In the genomic region with DNA sequence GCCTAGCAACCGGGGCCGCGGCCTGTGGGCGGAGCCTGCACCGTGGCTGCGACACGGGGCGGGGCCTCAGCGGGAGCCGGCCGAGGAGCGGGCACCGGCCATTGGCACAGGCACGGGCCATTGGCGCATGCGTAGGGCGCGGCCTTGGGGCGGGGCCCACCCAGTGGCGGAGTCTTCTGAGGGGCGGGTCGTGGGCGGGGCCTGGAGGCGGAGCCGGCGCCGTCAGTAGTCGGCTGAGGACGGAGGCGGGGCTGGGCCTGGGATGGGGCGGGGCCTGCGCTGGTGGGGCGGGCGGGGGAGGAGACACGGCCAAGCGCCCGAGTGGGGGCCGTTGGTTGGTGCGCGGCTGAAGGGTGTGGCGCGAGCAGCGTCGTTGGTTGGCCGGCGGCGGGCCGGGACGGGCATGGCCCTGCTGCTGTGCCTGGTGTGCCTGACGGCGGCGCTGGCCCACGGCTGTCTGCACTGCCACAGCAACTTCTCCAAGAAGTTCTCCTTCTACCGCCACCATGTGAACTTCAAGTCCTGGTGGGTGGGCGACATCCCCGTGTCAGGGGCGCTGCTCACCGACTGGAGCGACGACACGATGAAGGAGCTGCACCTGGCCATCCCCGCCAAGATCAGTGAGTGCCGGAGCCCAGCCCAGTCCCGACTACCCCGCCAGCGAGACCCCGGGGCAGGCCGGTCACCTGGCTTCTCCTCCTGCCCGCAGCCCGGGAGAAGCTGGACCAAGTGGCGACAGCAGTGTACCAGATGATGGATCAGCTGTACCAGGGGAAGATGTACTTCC, we compare ENCODE assay signal across 8 cellular contexts. TPM values are rescaled to one million over a fixed set of nuclear protein-coding genes. Genes with fewer than 3 reads are reported as not detected.
A peak's percentile ranks its signal among the peaks of the same experiment; 100 is the strongest.
DNase-seq lines count a peak whose midpoint lies in the region; ATAC-seq and TF ChIP-seq lines count a peak whose summit lies in the region.

A gene with protein sequence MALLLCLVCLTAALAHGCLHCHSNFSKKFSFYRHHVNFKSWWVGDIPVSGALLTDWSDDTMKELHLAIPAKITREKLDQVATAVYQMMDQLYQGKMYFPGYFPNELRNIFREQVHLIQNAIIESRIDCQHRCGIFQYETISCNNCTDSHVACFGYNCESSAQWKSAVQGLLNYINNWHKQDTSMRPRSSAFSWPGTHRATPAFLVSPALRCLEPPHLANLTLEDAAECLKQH (plus strand): TSS at position 373 of the 787 bp plus-strand sequence. CDS start 31 bp downstream, at position 404.

- peaks cover 8% of the 10 kb centered on the region for H3K9me1 ChIP-seq in IMR-90 (ENCODE audit: insufficient read depth, low read length)

- H3K9me3 ChIP-seq in IMR-90 (ENCODE audit: control insufficient read depth, insufficient read depth, low read length), result no peaks in the 10 kb centered on the region
- H3K9me3 ChIP-seq in OCI-LY3 (ENCODE audit: insufficient read depth, low read length), result no peaks in the 10 kb centered on the region
- H3K9me3 ChIP-seq in mucosa of descending colon, result no peaks in the 10 kb centered on the region

- 0 out of 2 replicates have a peak within 1 kb of the TSS, but pooled peaks have one; percentile 40 for H4K5ac ChIP-seq in IMR-90 (ENCODE audit: low read depth, low read length)

- POLR2A ChIA-PET in IMR-90 (lab: Charles Lee; ENCODE audit: unreplicated experiment), result no interaction called here

- CTCF ChIA-PET in IMR-90 (lab: Yijun Ruan, JAX), result no interaction called here

- TF ChIP-seq POLR2A in IMR-90 (IDR thresholded peaks at IDR 0.05; ENCODE audit: low read depth, low read length), result no peak

- 1% methylated on average over 37 of the region's 71 CpGs; no CpG with 5 or more reads in 1 of the 2 experiments for WGBS in IMR-90 (ENCODE audit: extremely low coverage in 2 of 2, insufficient read length in 1 of 2), 2 experiments

- peak within 1 kb of the TSS; percentile 86 for H2AK5ac ChIP-seq in IMR-90 (ENCODE audit: low read depth, low read length)

- TF ChIP-seq CTCF in IMR-90 (conservative IDR thresholded peaks at IDR 0.05; ENCODE audit: low read depth, low read length) (peak; percentile 43), OCI-LY3 (IDR thresholded peaks at IDR 0.05; ENCODE audit: low read depth, low read length) (peak; percentile 51), epithelial cell of proximal tubule (conservative IDR thresholded peaks at IDR 0.05; ENCODE audit: low read depth, low read length) (peak; percentile 41), mucosa of descending colon (IDR thresholded peaks at IDR 0.05) (peak; percentile 57)

- peak; percentile 63 for ATAC-seq in GM21529 (IDR thresholded peaks at IDR 0.05; ENCODE audit: unreplicated experiment)
- peak; percentile 95 for ATAC-seq in IMR-90 (ENCODE audit: low read depth)
- peak; percentile 88 for ATAC-seq in mucosa of descending colon

- H2BK15ac ChIP-seq in IMR-90 (ENCODE audit: low read depth, low read length), result peak within 1 kb of the TSS; percentile 82; the same call in 1 of the 3 replicates

- peak within 1 kb of the TSS; percentile 91 to 92 for H4K8ac ChIP-seq in IMR-90 (ENCODE audit: low read depth in 2 of 2, low read length in 2 of 2)

- peaks cover 49% of the 10 kb centered on the region for H3K79me2 ChIP-seq in OCI-LY3 (ENCODE audit: low read length)

- peak within 1 kb of the TSS; percentile 96 for H2BK5ac ChIP-seq in IMR-90 (ENCODE audit: low read depth, low read length, poor library complexity, severe bottlenecking)

- no peak within 1 kb of the TSS; the same call in 1 of the 2 replicates for H3K18ac ChIP-seq in IMR-90 (ENCODE audit: low read depth, low read length)

- in situ Hi-C loops in IMR-90 (cut with MboI; ENCODE audit: low sequenced_read_pairs), result no loop called here

- intact Hi-C loops in IMR-90 (cut with micrococcal nuclease), result loop anchor here (1.0 kb wide), 1 partner anchor 77 kb away; no protein-coding TSS in a partner anchor
- intact Hi-C loops in mucosa of descending colon (cut with DNase I, micrococcal nuclease), result no loop called here

- H3K4me1 ChIP-seq in IMR-90 (ENCODE audit: control insufficient read depth, insufficient read depth, low read length) (peaks cover 6% of the 10 kb centered on the region), OCI-LY3 (ENCODE audit: low read length) (peaks cover 42% of the 10 kb centered on the region), mucosa of descending colon (ENCODE audit: low read depth) (peaks cover 16% of the 10 kb centered on the region)

- peak within 1 kb of the TSS; percentile 93 for H3K4ac ChIP-seq in IMR-90 (ENCODE audit: low read depth, low read length)

- H2AK9ac ChIP-seq in IMR-90 (replicated peaks; ENCODE audit: low read depth, low read length, poor library complexity), result peak within 1 kb of the TSS; percentile 99

- dilution Hi-C loops in IMR-90 (cut with HindIII; ENCODE audit: low sequenced_read_pairs, unreplicated experiment), result no loop called here

- H4K91ac ChIP-seq in IMR-90 (ENCODE audit: insufficient read depth, low read depth, low read length), result peak within 1 kb of the TSS; percentile 87

- peak within 1 kb of the TSS; percentile 89 for H3K27ac ChIP-seq in IMR-90 (ENCODE audit: insufficient read depth, low read length)
- peak within 1 kb of the TSS; percentile 84 for H3K27ac ChIP-seq in OCI-LY3 (ENCODE audit: low read length)

- H4K20me1 ChIP-seq in IMR-90 (ENCODE audit: insufficient read depth, low read length), result peaks cover 22% of the 10 kb centered on the region
- no peaks in the 10 kb centered on the region for H4K20me1 ChIP-seq in OCI-LY3 (ENCODE audit: insufficient read depth, low read length)

- peaks cover 27% of the 10 kb centered on the region for H3K36me3 ChIP-seq in IMR-90 (ENCODE audit: control insufficient read depth, insufficient read depth, low read length)
- H3K36me3 ChIP-seq in OCI-LY3 (replicated peaks; ENCODE audit: low read depth, low read length), result peaks cover 61% of the 10 kb centered on the region
- no peaks in the 10 kb centered on the region for H3K36me3 ChIP-seq in mucosa of descending colon (ENCODE audit: low read depth)

- peak within 1 kb of the TSS; percentile 86 for H3K14ac ChIP-seq in IMR-90 (replicated peaks; ENCODE audit: low read depth, low read length)

- H3K9ac ChIP-seq in IMR-90 (ENCODE audit: low read depth, low read length) (peak within 1 kb of the TSS; percentile 58), OCI-LY3 (ENCODE audit: low read length) (peak within 1 kb of the TSS; percentile 77)

- peak within 1 kb of the TSS; percentile 90; the same call in 1 of the 2 replicates for H2BK120ac ChIP-seq in IMR-90 (ENCODE audit: low read depth, low read length)

- peak; percentile 70 for DNase-seq in DMS114 treated with DMSO at 0.1 percent for 48 hours (lab: John Stamatoyannopoulos, UW; ENCODE audit: unreplicated experiment)
- DNase-seq in IMR-90, result peak; percentile 96
- DNase-seq in activated T-cell treated with anti-CD3 and anti-CD28 coated beads for 4 hours, result peak; percentile 100
- no peak for DNase-seq in epithelial cell of proximal tubule (ENCODE audit: low read depth)
- peak; percentile 100 for DNase-seq in mucosa of descending colon
- DNase-seq in stimulated activated CD8-positive, alpha-beta memory T cell treated with anti-CD3 and anti-CD28 coated beads, Interleukin-4, amount 100 ng/mL, for 24 hours (ENCODE audit: low read depth), result peak; percentile 100

- peak; percentile 20; the same call in 1 of the 2 replicates for TF ChIP-seq RAD21 in IMR-90 (IDR thresholded peaks at IDR 0.05; ENCODE audit: low read length)

- no TSS peak for BruUV-seq in IMR-90 (replicated peaks; lab: Mats Ljungman, UMichigan)

- H3K79me1 ChIP-seq in IMR-90 (ENCODE audit: low read depth in 1 of 2, low read length in 2 of 2), result peaks cover 10 to 42% of the 10 kb centered on the region in 2 experiments

- no peak within 1 kb of the TSS for H2BK20ac ChIP-seq in IMR-90 (ENCODE audit: low read depth, low read length)

- no peak within 1 kb of the TSS; the same call in 1 of the 2 replicates for H3K56ac ChIP-seq in IMR-90 (ENCODE audit: extremely low read depth, insufficient read depth, low read length)

- H3K4me3 ChIP-seq in IMR-90 (ENCODE audit: insufficient read depth, low read depth, low read length), result peak within 1 kb of the TSS; percentile 70
- peak within 1 kb of the TSS; percentile 81 for H3K4me3 ChIP-seq in OCI-LY3 (ENCODE audit: low read length)
- H3K4me3 ChIP-seq in epithelial cell of proximal tubule (ENCODE audit: low read depth, low read length), result peak within 1 kb of the TSS; percentile 81
- peak within 1 kb of the TSS; percentile 46 for H3K4me3 ChIP-seq in mucosa of descending colon

- peak within 1 kb of the TSS; percentile 95 for H3K4me2 ChIP-seq in IMR-90 (ENCODE audit: low read depth, low read length)
- H3K4me2 ChIP-seq in OCI-LY3 (ENCODE audit: low read length), result peak within 1 kb of the TSS; percentile 90

- no peak within 1 kb of the TSS; the same call in 1 of the 2 replicates for H3K23ac ChIP-seq in IMR-90 (ENCODE audit: low read depth, low read length)

- H2AFZ ChIP-seq in IMR-90 (replicated peaks; ENCODE audit: low read length, poor library complexity) (peak within 1 kb of the TSS; percentile 99), OCI-LY3 (ENCODE audit: low read depth, low read length) (no peak within 1 kb of the TSS; the same call in 1 of the 2 replicates)

- no peaks in the 10 kb centered on the region for H3K27me3 ChIP-seq in IMR-90 (ENCODE audit: control insufficient read depth, insufficient read depth, low read length)
- H3K27me3 ChIP-seq in OCI-LY3 (ENCODE audit: low read depth, low read length), result no peaks in the 10 kb centered on the region

TF ChIP-seq in IMR-90, 13 proteins besides CTCF, POLR2A, EP300 and RAD21 (continues in another document):
- TF ChIP-seq NFE2L2 (IDR thresholded peaks at IDR 0.05; ENCODE audit: low read depth, low read length) (no peak), MXI1 (IDR thresholded peaks at IDR 0.05; ENCODE audit: borderline replicate concordance, low read depth, low read length) (peak; percentile 96), RCOR1 (IDR thresholded peaks at IDR 0.05; ENCODE audit: insufficient replicate concordance, low read length) (no peak), MAZ (IDR thresholded peaks at IDR 0.05; ENCODE audit: borderline replicate concordance, low read depth, low read length) (peak; percentile 61; the same call in 1 of the 2 replicates)
- TF ChIP-seq, protein P1, sequence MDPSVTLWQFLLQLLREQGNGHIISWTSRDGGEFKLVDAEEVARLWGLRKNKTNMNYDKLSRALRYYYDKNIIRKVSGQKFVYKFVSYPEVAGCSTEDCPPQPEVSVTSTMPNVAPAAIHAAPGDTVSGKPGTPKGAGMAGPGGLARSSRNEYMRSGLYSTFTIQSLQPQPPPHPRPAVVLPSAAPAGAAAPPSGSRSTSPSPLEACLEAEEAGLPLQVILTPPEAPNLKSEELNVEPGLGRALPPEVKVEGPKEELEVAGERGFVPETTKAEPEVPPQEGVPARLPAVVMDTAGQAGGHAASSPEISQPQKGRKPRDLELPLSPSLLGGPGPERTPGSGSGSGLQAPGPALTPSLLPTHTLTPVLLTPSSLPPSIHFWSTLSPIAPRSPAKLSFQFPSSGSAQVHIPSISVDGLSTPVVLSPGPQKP (IDR thresholded peaks at IDR 0.05; ENCODE audit: borderline replicate concordance, low read depth, low read length), result no peak

RNA-seq across cellular contexts. Expression of the gene that starts here (rescaled TPM):
- 0.56 and 0.72 TPM in 2 replicates for total RNA-seq in IMR-90 (2012; rRNA removed)
- 2.8 and 3.4 TPM in 2 replicates for polyA plus RNA-seq in IMR-90 (2012; rRNA removed)
- 0.37 and 1.5 TPM in 2 replicates for polyA plus RNA-seq in IMR-90 (2012; cell fraction: cytosol; rRNA removed)
- 19.5 and 47.8 TPM in 2 replicates for polyA plus RNA-seq in IMR-90 (2012; cell fraction: nucleus; rRNA removed; ENCODE audit: low replicate concordance)
- total RNA-seq in epithelial cell of proximal tubule, result 1.0 and 5.2 TPM in 2 replicates
- total RNA-seq in mucosa of descending colon, result 1 to 10 TPM; 2.2 to 5.3 (median 3.4) TPM
